In the genomic region with DNA sequence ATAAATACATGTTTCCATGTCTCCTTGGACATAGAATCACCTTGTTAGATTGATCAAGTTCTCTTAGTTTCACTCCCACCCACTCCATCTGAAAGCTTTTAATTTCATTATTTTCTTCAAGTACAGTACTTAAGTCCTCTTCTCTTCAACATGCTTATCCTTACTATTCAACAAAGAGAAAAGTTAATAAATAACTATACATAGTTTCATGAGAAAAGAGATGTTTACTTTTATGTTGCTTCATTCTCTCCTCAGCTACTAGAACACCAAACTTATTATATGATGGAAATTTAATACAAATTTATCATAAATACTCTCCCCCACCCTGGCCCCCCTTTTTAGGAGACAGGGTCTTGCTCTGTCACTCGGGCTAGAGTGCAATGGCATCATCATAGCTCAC, we compare ENCODE assay signal across 36 cellular contexts. TPM values are rescaled to one million over a fixed set of nuclear protein-coding genes. Genes with fewer than 3 reads are reported as not detected.
"Had no signal": no experiment of that assay in that cellular context is flagged by ENCODE, and none has a peak within 500 bp of the region (broad histone marks: within the 10 kb centered on the region; RNA-seq: fewer than 3 reads in every experiment).

No MANE protein-coding gene starts in this region.

- DNase-seq: activated CD4-positive, alpha-beta T cell treated with anti-CD3 and anti-CD28 coated beads for 36 hours; activated CD4-positive, alpha-beta T cell treated with anti-CD3 and anti-CD28 coated beads, Interleukin-2, amount 10 ng/mL, durations not matched to agents 7 days and 5 days; activated CD4-positive, alpha-beta T cell treated with anti-CD3 and anti-CD28 coated beads, Interleukin-2, amount 50 U/mL, for 48 hours; activated CD8-positive, alpha-beta memory T cell treated with anti-CD3 and anti-CD28 coated beads, Interleukin-2, amount 50 U/mL, for 4 hours; activated gamma-delta T cell treated with Interleukin-2 at 50 U/mL for 16 hours; activated naive CD4-positive, alpha-beta T cell treated with anti-CD3 and anti-CD28 coated beads for 36 hours; activated naive CD8-positive, alpha-beta T cell treated with anti-CD3 and anti-CD28 coated beads, Interleukin-2, amount 50 U/mL, for 24 hours; activated T-cell treated with anti-CD3 and anti-CD28 coated beads for 4 hours; activated T-cell treated with anti-CD3 and anti-CD28 coated beads, Interleukin-2, amount 50 U/mL, for 4 hours; anterior cingulate cortex; caudate nucleus; cerebellar nuclear complex; Kasumi-1; MG63; NCI-H1048; NCI-H1105 treated with DMSO at 0.1 percent for 48 hours; NCI-H1436; NCI-H1694; NCI-H1930; NCI-H2081 treated with DMSO at 0.1 percent for 48 hours; NCI-H345; NCI-H524 treated with DMSO at 0.1 percent for 48 hours; RPMI8226; SHP77 treated with DMSO at 0.1 percent for 48 hours; SK-N-SH had no signal

- H3K27ac Mint-ChIP-seq: activated CD4-positive, alpha-beta T cell treated with anti-CD3 and anti-CD28 coated beads for 36 hours; activated CD4-positive, alpha-beta T cell treated with anti-CD3 and anti-CD28 coated beads, Interleukin-2, amount 10 ng/mL, durations not matched to agents 7 days and 5 days; activated naive CD4-positive, alpha-beta T cell treated with anti-CD3 and anti-CD28 coated beads for 36 hours; activated naive CD8-positive, alpha-beta T cell; activated naive CD8-positive, alpha-beta T cell treated with anti-CD3 and anti-CD28 coated beads, Interleukin-2, amount 50 U/mL, for 24 hours; activated T-helper 1 cell treated with anti-CD3 and anti-CD28 coated beads, Interleukin-12 subunit alpha, Interleukin-12 subunit beta, Interleukin-2, Interleukin-4 antibody, amounts not matched to agents 30 ng/mL and 10 ng/mL and 1 ng/mL, durations not matched to agents 14 hours and 24 hours and 36 hours; brain; T-helper 1 cell treated with Interleukin-12 subunit alpha and Interleukin-12 subunit beta and Interleukin-4 antibody, amounts not matched to agents 30 μg/mL and 1 μg/mL, for 36 hours; T-helper 2 cell treated with Interferon-gamma antibody and Interleukin-4, amounts not matched to agents 5 μg/mL and 100 μg/mL, for 36 hours; WTC11 had no signal

- H3K9me3 ChIP-seq: MG63, SJSA1, SK-N-SH had no signal

- H3K4me1 Mint-ChIP-seq: activated CD4-positive, alpha-beta T cell treated with anti-CD3 and anti-CD28 coated beads for 36 hours; activated CD4-positive, alpha-beta T cell treated with anti-CD3 and anti-CD28 coated beads, Interleukin-2, amount 10 ng/mL, durations not matched to agents 7 days and 5 days; activated naive CD8-positive, alpha-beta T cell treated with anti-CD3 and anti-CD28 coated beads, Interleukin-2, amount 50 U/mL, for 24 hours; brain had no signal

- H3K36me3 ChIP-seq: MG63, SJSA1 had no signal

- H3K4me3 Mint-ChIP-seq: activated CD4-positive, alpha-beta T cell treated with anti-CD3 and anti-CD28 coated beads for 36 hours; activated CD4-positive, alpha-beta T cell treated with anti-CD3 and anti-CD28 coated beads, Interleukin-2, amount 10 ng/mL, durations not matched to agents 7 days and 5 days; activated naive CD4-positive, alpha-beta T cell treated with anti-CD3 and anti-CD28 coated beads for 36 hours; activated naive CD8-positive, alpha-beta T cell; activated naive CD8-positive, alpha-beta T cell treated with anti-CD3 and anti-CD28 coated beads, Interleukin-2, amount 50 U/mL, for 24 hours; activated T-cell treated with anti-CD3 and anti-CD28 coated beads, Interleukin-2, amount 50 U/mL, for 4 hours; activated T-helper 1 cell treated with anti-CD3 and anti-CD28 coated beads, Interleukin-12 subunit alpha, Interleukin-12 subunit beta, Interleukin-2, Interleukin-4 antibody, amounts not matched to agents 30 ng/mL and 10 ng/mL and 1 ng/mL, durations not matched to agents 14 hours and 24 hours and 36 hours; brain; T-helper 1 cell treated with Interleukin-12 subunit alpha and Interleukin-12 subunit beta and Interleukin-4 antibody, amounts not matched to agents 30 μg/mL and 1 μg/mL, for 36 hours; T-helper 2 cell treated with Interferon-gamma antibody and Interleukin-4, amounts not matched to agents 5 μg/mL and 100 μg/mL, for 36 hours; WTC11 had no signal

- H3K4me1 ChIP-seq: SJSA1 had no signal

- H3K27ac ChIP-seq: SJSA1 had no signal

- H3K4me3 ChIP-seq: MG63, SJSA1 had no signal

- H3K9me3 Mint-ChIP-seq: activated T-helper 1 cell treated with anti-CD3 and anti-CD28 coated beads, Interleukin-12 subunit alpha, Interleukin-12 subunit beta, Interleukin-2, Interleukin-4 antibody, amounts not matched to agents 30 ng/mL and 10 ng/mL and 1 ng/mL, durations not matched to agents 14 hours and 24 hours and 36 hours; T-helper 1 cell treated with Interleukin-12 subunit alpha and Interleukin-12 subunit beta and Interleukin-4 antibody, amounts not matched to agents 30 μg/mL and 1 μg/mL, for 36 hours; T-helper 2 cell treated with Interferon-gamma antibody and Interleukin-4, amounts not matched to agents 5 μg/mL and 100 μg/mL, for 36 hours had no signal

- H3K36me3 Mint-ChIP-seq: activated naive CD8-positive, alpha-beta T cell; brain; WTC11 had no signal

- H3K27me3 Mint-ChIP-seq: activated CD4-positive, alpha-beta T cell treated with anti-CD3 and anti-CD28 coated beads for 36 hours; activated CD4-positive, alpha-beta T cell treated with anti-CD3 and anti-CD28 coated beads, Interleukin-2, amount 10 ng/mL, durations not matched to agents 7 days and 5 days; activated naive CD8-positive, alpha-beta T cell; activated naive CD8-positive, alpha-beta T cell treated with anti-CD3 and anti-CD28 coated beads, Interleukin-2, amount 50 U/mL, for 24 hours; brain had no signal

- ATAC-seq: activated CD4-positive, alpha-beta T cell treated with anti-CD3 and anti-CD28 coated beads for 36 hours; activated CD4-positive, CD25-positive, alpha-beta regulatory T cell treated with anti-CD3 and anti-CD28 coated beads, Interleukin-2, amount 50 U/mL, for 24 hours; activated naive CD8-positive, alpha-beta T cell treated with anti-CD3 and anti-CD28 coated beads, Interleukin-2, amount 50 U/mL, for 24 hours; activated T-cell treated with anti-CD3 and anti-CD28 coated beads, Interleukin-2, amount 50 U/mL, for 4 hours; Panc1; WTC11 had no signal

- H3K27me3 ChIP-seq: MG63, SJSA1 had no signal

RNA-seq across cellular contexts. Expression of a gene that starts 33.5 kb away (rescaled TPM):
- total RNA-seq: activated CD4-positive, alpha-beta T cell treated with anti-CD3 and anti-CD28 coated beads for 36 hours; activated CD4-positive, alpha-beta T cell treated with anti-CD3 and anti-CD28 coated beads, Interleukin-2, amount 10 ng/mL, durations not matched to agents 7 days and 5 days; activated naive CD4-positive, alpha-beta T cell treated with anti-CD3 and anti-CD28 coated beads for 36 hours; activated T-cell treated with anti-CD3 and anti-CD28 coated beads, Interleukin-2, amount 50 U/mL, for 4 hours; activated T-helper 1 cell treated with anti-CD3 and anti-CD28 coated beads, Interleukin-12 subunit alpha, Interleukin-12 subunit beta, Interleukin-2, Interleukin-4 antibody, amounts not matched to agents 30 ng/mL and 10 ng/mL and 1 ng/mL, durations not matched to agents 14 hours and 24 hours and 36 hours; bronchial epithelial cell; NCI-H460; SJSA1; WTC11 had no signal
